In the genomic region with DNA sequence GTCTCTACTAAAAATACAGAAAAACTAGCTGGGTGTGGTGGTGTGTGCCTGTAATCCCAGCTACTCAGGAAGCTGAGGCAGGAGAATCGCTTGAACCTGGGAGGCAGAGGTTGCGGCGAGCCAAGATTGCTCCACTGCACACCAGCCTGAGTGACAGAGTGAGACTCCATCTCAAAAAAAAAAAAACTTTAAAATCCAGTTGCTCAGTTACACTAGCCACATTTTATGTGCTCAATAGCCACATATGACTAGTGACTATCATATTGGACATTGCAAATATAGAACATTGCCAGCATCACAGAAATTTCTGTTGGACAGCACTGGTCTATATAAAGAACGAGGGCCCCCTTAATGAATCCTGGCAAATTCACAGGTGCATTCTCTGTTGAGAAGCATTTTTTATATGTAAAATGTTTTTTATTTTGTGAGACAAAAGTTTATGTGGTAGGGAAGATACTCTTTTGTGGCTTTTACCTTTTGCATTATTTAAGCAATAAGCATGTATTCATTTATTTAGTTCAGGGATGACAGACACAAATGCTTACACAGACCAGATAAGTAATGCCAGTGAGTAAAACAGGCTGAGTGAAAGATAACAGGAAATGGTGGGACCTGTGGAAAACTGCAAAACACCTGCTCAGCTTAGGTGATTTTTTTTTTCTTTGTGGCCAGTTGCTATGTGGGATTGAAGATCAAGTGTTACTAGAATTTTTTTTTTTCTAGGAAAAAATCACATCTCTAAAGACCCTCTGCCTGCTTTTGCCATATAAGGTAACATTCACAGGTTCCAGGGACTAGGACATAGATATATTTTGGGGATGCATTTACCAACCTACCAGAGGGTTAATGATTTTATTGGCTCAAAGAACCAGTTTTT, we compare ENCODE assay signal across 13 cellular contexts. TPM values are rescaled to one million over a fixed set of nuclear protein-coding genes. Genes with fewer than 3 reads are reported as not detected.
A peak's percentile ranks its signal among the peaks of the same experiment; 100 is the strongest.
DNase-seq lines count a peak whose midpoint lies in the region; ATAC-seq and TF ChIP-seq lines count a peak whose summit lies in the region.
"Had no signal": no experiment of that assay in that cellular context is flagged by ENCODE, and none has a peak within 500 bp of the region (broad histone marks: within the 10 kb centered on the region; RNA-seq: fewer than 3 reads in every experiment).

No MANE protein-coding gene starts in this region.

- in situ Hi-C loops in GM13976 (cut with MboI; ENCODE audit: low sequenced_read_pairs, unreplicated experiment): no loop called here

- no peak for TF ChIP-seq CTCF in HL-60 (IDR thresholded peaks at IDR 0.05; ENCODE audit: insufficient read depth, low read length)
- TF ChIP-seq CTCF in sigmoid colon (IDR thresholded peaks at IDR 0.05): no peak
- TF ChIP-seq CTCF in GM13976 (IDR thresholded peaks at IDR 0.05; ENCODE audit: borderline replicate concordance, control extremely low read depth, extremely low read depth, insufficient read depth, missing control alignments): no peak

- peaks cover 56% of the 10 kb centered on the region for H3K4me1 Mint-ChIP-seq in T-helper 1 cell treated with Interleukin-12 subunit alpha and Interleukin-12 subunit beta and Interleukin-4 antibody, amounts not matched to agents 30 μg/mL and 1 μg/mL, for 36 hours (ENCODE audit: low read depth)
- peaks cover 60% of the 10 kb centered on the region for H3K4me1 Mint-ChIP-seq in activated naive CD8-positive, alpha-beta T cell treated with anti-CD3 and anti-CD28 coated beads for 36 hours
- H3K4me1 Mint-ChIP-seq: neural progenitor cell had no signal

- peak overlapping the region; percentile 23 for H3K27ac Mint-ChIP-seq in T-helper 1 cell treated with Interleukin-12 subunit alpha and Interleukin-12 subunit beta and Interleukin-4 antibody, amounts not matched to agents 30 μg/mL and 1 μg/mL, for 36 hours
- H3K27ac Mint-ChIP-seq in activated naive CD8-positive, alpha-beta T cell treated with anti-CD3 and anti-CD28 coated beads for 36 hours: peak overlapping the region; percentile 66
- H3K27ac Mint-ChIP-seq: neural progenitor cell had no signal

- ATAC-seq in GM21529 (IDR thresholded peaks at IDR 0.05; ENCODE audit: unreplicated experiment): no peak
- ATAC-seq: heart left ventricle, left cardiac atrium had no signal

- no peaks in the 10 kb centered on the region for H3K36me3 ChIP-seq in sigmoid colon
- H3K36me3 ChIP-seq: neural progenitor cell had no signal

- H3K36me3 Mint-ChIP-seq in T-helper 1 cell treated with Interleukin-12 subunit alpha and Interleukin-12 subunit beta and Interleukin-4 antibody, amounts not matched to agents 30 μg/mL and 1 μg/mL, for 36 hours (ENCODE audit: low read depth): peaks cover 28% of the 10 kb centered on the region
- H3K36me3 Mint-ChIP-seq in activated naive CD8-positive, alpha-beta T cell treated with anti-CD3 and anti-CD28 coated beads for 36 hours: peaks cover 45% of the 10 kb centered on the region

- TF ChIP-seq POLR2A in sigmoid colon (IDR thresholded peaks at IDR 0.05): no peak

- H3K27me3 ChIP-seq in HL-60 (ENCODE audit: insufficient read depth, poor library complexity, severe bottlenecking): no peaks in the 10 kb centered on the region
- no peaks in the 10 kb centered on the region for H3K27me3 ChIP-seq in sigmoid colon
- H3K27me3 ChIP-seq: heart left ventricle, neural progenitor cell had no signal

- intact Hi-C loops in sigmoid colon (cut with DNase I): no loop called here

- H3K9me3 ChIP-seq in sigmoid colon: no peaks in the 10 kb centered on the region

- H3K4me3 ChIP-seq in HL-60 (replicated peaks; ENCODE audit: insufficient read depth, low read length): no peak overlapping the region
- no peak overlapping the region for H3K4me3 ChIP-seq in sigmoid colon
- H3K4me3 ChIP-seq: heart left ventricle, neural progenitor cell had no signal

- TF ChIP-seq EP300 in sigmoid colon (IDR thresholded peaks at IDR 0.05): no peak

- peak overlapping the region; percentile 12 for H3K4me3 Mint-ChIP-seq in T-helper 1 cell treated with Interleukin-12 subunit alpha and Interleukin-12 subunit beta and Interleukin-4 antibody, amounts not matched to agents 30 μg/mL and 1 μg/mL, for 36 hours
- H3K4me3 Mint-ChIP-seq in activated naive CD8-positive, alpha-beta T cell treated with anti-CD3 and anti-CD28 coated beads for 36 hours: peak overlapping the region; percentile 25
- H3K4me3 Mint-ChIP-seq: neural progenitor cell had no signal

- H3K9me3 Mint-ChIP-seq in T-helper 1 cell treated with Interleukin-12 subunit alpha and Interleukin-12 subunit beta and Interleukin-4 antibody, amounts not matched to agents 30 μg/mL and 1 μg/mL, for 36 hours: no peaks in the 10 kb centered on the region
- H3K9me3 Mint-ChIP-seq in activated naive CD8-positive, alpha-beta T cell treated with anti-CD3 and anti-CD28 coated beads for 36 hours: peaks cover 5% of the 10 kb centered on the region
- H3K9me3 Mint-ChIP-seq: neural progenitor cell had no signal

- H3K27me3 Mint-ChIP-seq in T-helper 1 cell treated with Interleukin-12 subunit alpha and Interleukin-12 subunit beta and Interleukin-4 antibody, amounts not matched to agents 30 μg/mL and 1 μg/mL, for 36 hours (ENCODE audit: low read depth): no peaks in the 10 kb centered on the region
- no peaks in the 10 kb centered on the region for H3K27me3 Mint-ChIP-seq in activated naive CD8-positive, alpha-beta T cell treated with anti-CD3 and anti-CD28 coated beads for 36 hours

- no peak for DNase-seq in T-helper 1 cell
- no peak for DNase-seq in HL-60 (ENCODE audit: low read depth in 1 of 2, low spot score in 1 of 2)
- no peak for DNase-seq in activated naive CD8-positive, alpha-beta T cell treated with anti-CD3 and anti-CD28 coated beads for 36 hours
- DNase-seq in sigmoid colon: no peak
- DNase-seq in NCI-H69 (lab: John Stamatoyannopoulos, UW): no peak
- no peak for DNase-seq in GM13976 (ENCODE audit: low spot score)
- DNase-seq: caudate nucleus, DMS 273 treated with DMSO at 0.1 percent for 48 hours, heart left ventricle, left cardiac atrium had no signal

- H3K27ac ChIP-seq in HL-60 (replicated peaks) (0 out of 2 replicates have a peak overlapping the region, but pooled peaks have one; percentile 6), sigmoid colon (peak overlapping the region in 3 of 4 donors; percentile 63 to 76 (median 73))
- H3K27ac ChIP-seq: neural progenitor cell had no signal

- 77 to 82% methylated on average over 4 of the region's 4 CpGs for WGBS in sigmoid colon, 2 donors

- peaks cover 0 to 65% (median 41%) of the 10 kb centered on the region in 4 donors for H3K4me1 ChIP-seq in sigmoid colon
- H3K4me1 ChIP-seq: neural progenitor cell had no signal

RNA-seq across cellular contexts. Expression of gene PSMA6, which starts 9.4 kb away (rescaled TPM):
- 100 to 1,000 TPM; 401 to 404 TPM for total RNA-seq in activated naive CD8-positive, alpha-beta T cell treated with anti-CD3 and anti-CD28 coated beads for 36 hours
- total RNA-seq in sigmoid colon: 100 to 1,000 TPM; 104 to 203 (median 169) TPM
- polyA plus RNA-seq in sigmoid colon: 100 to 1,000 TPM; 240 to 344 (median 257) TPM
